8 cellular contexts compared by ENCODE assay signal in the genomic region with DNA sequence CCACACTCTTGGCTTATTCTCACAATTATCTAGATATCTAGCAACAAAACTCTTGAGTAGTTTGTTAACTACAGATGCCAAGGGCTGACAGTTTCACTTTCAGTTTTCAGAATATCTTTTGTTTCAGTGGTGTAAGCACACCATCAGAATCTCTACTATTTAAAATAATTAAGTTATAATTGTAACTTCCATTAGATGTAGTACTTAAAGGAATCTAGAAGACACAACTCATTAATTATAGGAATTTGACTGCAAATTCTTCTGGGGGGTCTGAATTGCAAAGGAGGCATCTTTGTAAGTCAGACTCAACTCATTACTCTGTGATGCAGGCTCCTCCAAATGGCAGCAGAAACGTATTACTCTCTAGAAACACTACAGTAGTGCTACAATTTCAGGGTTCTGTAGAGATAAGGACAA. TPM values are rescaled to one million over a fixed set of nuclear protein-coding genes. Genes with fewer than 3 reads are reported as not detected.
DNase-seq lines count a peak whose midpoint lies in the region; ATAC-seq and TF ChIP-seq lines count a peak whose summit lies in the region.

No MANE protein-coding gene starts in this region.

- H3K4me1 Mint-ChIP-seq in natural killer cell = peaks cover 33 to 40% of the 10 kb centered on the region in 2 donors

- peak overlapping the region; percentile 75 for H3K4me3 Mint-ChIP-seq in natural killer cell

- H3K27me3 Mint-ChIP-seq in natural killer cell (ENCODE audit: low read depth in 2 of 2) = peaks cover 21 to 25% of the 10 kb centered on the region in 2 donors

- H3K4me3 ChIP-seq in epithelial cell of proximal tubule (ENCODE audit: low read depth, low read length) = peak overlapping the region; percentile 49

- intact Hi-C loops in natural killer cell (cut with micrococcal nuclease) = loop anchor here (10.0 kb wide), 2 partner anchors 108 to 438 kb away; a partner anchor contains a TSS

- no peaks in the 10 kb centered on the region for H3K9me3 Mint-ChIP-seq in natural killer cell

- peak overlapping the region; percentile 80 to 83 for H3K27ac Mint-ChIP-seq in natural killer cell

- peak; percentile 69 to 80 for DNase-seq in AML-193 (lab: John Stamatoyannopoulos, UW)
- peak; percentile 56 for DNase-seq in SW480 (ENCODE audit: low spot score)
- DNase-seq in epithelial cell of proximal tubule (ENCODE audit: low read depth) = no peak
- DNase-seq in natural killer cell = no peak
- DNase-seq in NCI-H128 (lab: John Stamatoyannopoulos, UW; ENCODE audit: unreplicated experiment) = no peak
- DNase-seq in NCI-H1436 (lab: John Stamatoyannopoulos, UW) = no peak

- ATAC-seq in GM18505 (IDR thresholded peaks at IDR 0.05; ENCODE audit: unreplicated experiment) (peak; percentile 63), HG03280 (IDR thresholded peaks at IDR 0.05; ENCODE audit: unreplicated experiment) (peak; percentile 72), natural killer cell (peak; percentile 69 to 77 (median 69))

- TF ChIP-seq POLR2A in GM18505 (IDR thresholded peaks at IDR 0.05; ENCODE audit: borderline replicate concordance, extremely low read depth, insufficient read depth, insufficient read length) = no peak

- peak; percentile 46 for TF ChIP-seq CTCF in epithelial cell of proximal tubule (conservative IDR thresholded peaks at IDR 0.05; ENCODE audit: low read depth, low read length)
- TF ChIP-seq CTCF in natural killer cell (IDR thresholded peaks at IDR 0.05) = no peak

- no peaks in the 10 kb centered on the region for H3K36me3 Mint-ChIP-seq in natural killer cell

RNA-seq across cellular contexts. Expression of a gene that starts 44.9 kb away (rescaled TPM):
- total RNA-seq in epithelial cell of proximal tubule = 13.2 and 14.3 TPM in 2 replicates
- total RNA-seq in natural killer cell = 10 to 100 TPM; 34.8 to 39.0 (median 36.9) TPM

Comparison
In these comparisons a context has a peak if more than half of its experiments do, and no peak if none do; other contexts are left out.
1. DNase-seq: peak in AML-193 (2 of 2) and SW480 (single experiment); none in epithelial cell of proximal tubule (single experiment), natural killer cell (single experiment), NCI-H128 (single experiment) and NCI-H1436 (single experiment).
2. Peak in every context shown above with its lines, with median percentiles within 50 percentile points of each other: ATAC-seq.